In genomic region chr9:94681508-94681907, GRCh38 we compare ENCODE assay signal across 9 cellular contexts. TPM values are rescaled to one million over a fixed set of nuclear protein-coding genes. Genes with fewer than 3 reads are reported as not detected.
DNase-seq lines count a peak whose midpoint lies in the region; ATAC-seq, FAIRE-seq and TF ChIP-seq lines count a peak whose summit lies in the region.
"Had no signal": no experiment of that assay in that cellular context is flagged by ENCODE, and none has a peak within 500 bp of the region (broad histone marks: within the 10 kb centered on the region; RNA-seq: fewer than 3 reads in every experiment).

No MANE protein-coding gene starts in this region.

- H3K27me3 ChIP-seq in prostate gland (replicated peaks; ENCODE audit: insufficient read depth): no peaks in the 10 kb centered on the region
- no peaks in the 10 kb centered on the region for H3K27me3 ChIP-seq in aorta (ENCODE audit: control insufficient read depth in 1 of 2, insufficient read depth in 2 of 2, low read length in 1 of 2)

- intact Hi-C loops in left cardiac atrium (cut with DNase I): loop anchor here in 1 of 2 donors (1.0 to 5.0 kb wide), 2 partner anchors 96 to 450 kb away; no protein-coding TSS in a partner anchor
- intact Hi-C loops in prostate gland (cut with DNase I): loop anchor here (2.0 to 10.0 kb wide), 2 partner anchors 113 to 449 kb away; no protein-coding TSS in a partner anchor
- intact Hi-C loops in aorta (cut with DNase I): loop anchor here (5.0 kb wide), 4 partner anchors 91 to 451 kb away; no protein-coding TSS in a partner anchor

- TF ChIP-seq POLR2A in GM12892 (IDR thresholded peaks at IDR 0.05; ENCODE audit: low read depth, low read length): no peak
- no peak for TF ChIP-seq POLR2A in prostate gland (IDR thresholded peaks at IDR 0.05)

- H3K9me3 ChIP-seq in prostate gland (no peaks in the 10 kb centered on the region), aorta (ENCODE audit: control insufficient read depth, low read length) (no peaks in the 10 kb centered on the region)

- no peaks in the 10 kb centered on the region for H3K4me1 ChIP-seq in prostate gland (replicated peaks)
- H3K4me1 ChIP-seq in aorta (ENCODE audit: control insufficient read depth in 1 of 2, insufficient read depth in 2 of 2, low read length in 2 of 2): no peaks in the 10 kb centered on the region

- peak; percentile 80 for TF ChIP-seq CTCF in 22Rv1 (IDR thresholded peaks at IDR 0.05)
- peak in 3 of 4 experiments; percentile 72 to 82 (median 80) for TF ChIP-seq CTCF in prostate gland (IDR thresholded peaks at IDR 0.05)

- H3K4me3 Mint-ChIP-seq in T-cell: no peak overlapping the region
- H3K4me3 Mint-ChIP-seq: stimulated activated naive CD8-positive, alpha-beta T cell treated with anti-CD3 and anti-CD28 coated beads, Interleukin-15, Interleukin-2, amounts not matched to agents 100 ng/mL and 50 ng/mL, for 24 hours had no signal

- no peak overlapping the region for H3K27ac Mint-ChIP-seq in T-cell
- H3K27ac Mint-ChIP-seq: stimulated activated naive CD8-positive, alpha-beta T cell treated with anti-CD3 and anti-CD28 coated beads, Interleukin-15, Interleukin-2, amounts not matched to agents 100 ng/mL and 50 ng/mL, for 24 hours had no signal

- peak; percentile 82 for FAIRE-seq in GM12892 (lab: Jason Lieb, UNC)

- H3K36me3 Mint-ChIP-seq in T-cell: no peaks in the 10 kb centered on the region

- H3K4me3 ChIP-seq in prostate gland: no peak overlapping the region
- H3K4me3 ChIP-seq in aorta (ENCODE audit: low read length in 2 of 2): no peak overlapping the region

- no peaks in the 10 kb centered on the region for H3K36me3 ChIP-seq in prostate gland
- H3K36me3 ChIP-seq in aorta (ENCODE audit: control insufficient read depth in 1 of 2, insufficient read depth in 2 of 2, low read length in 1 of 2): no peaks in the 10 kb centered on the region

- H3K9me3 Mint-ChIP-seq in T-cell: no peaks in the 10 kb centered on the region
- H3K9me3 Mint-ChIP-seq: stimulated activated naive CD8-positive, alpha-beta T cell treated with anti-CD3 and anti-CD28 coated beads, Interleukin-15, Interleukin-2, amounts not matched to agents 100 ng/mL and 50 ng/mL, for 24 hours had no signal

- H3K27ac ChIP-seq in 22Rv1 (no peak overlapping the region), prostate gland (no peak overlapping the region), aorta (ENCODE audit: low read depth in 1 of 2, low read length in 2 of 2) (peak overlapping the region in 1 of 2 donors; percentile 68)

- H3K27me3 Mint-ChIP-seq in T-cell: peaks cover 11 to 19% of the 10 kb centered on the region in 2 donors

- peak; percentile 37 for DNase-seq in GM12892 (ENCODE audit: insufficient read length)
- peak; percentile 82 for DNase-seq in NAMALWA (ENCODE audit: low spot score)
- DNase-seq in T-cell: peak; percentile 13 to 65 (median 48)
- peak; percentile 78 for DNase-seq in amniotic stem cell (lab: John Stamatoyannopoulos, UW)
- peak; percentile 84 for DNase-seq in left cardiac atrium
- peak; percentile 70 for DNase-seq in prostate gland (ENCODE audit: low spot score)
- DNase-seq in aorta: peak; percentile 86 to 90

- peaks cover 0 to 4% (median 0%) of the 10 kb centered on the region in 3 donors for H3K4me1 Mint-ChIP-seq in T-cell

- ATAC-seq in T-cell (replicated peaks in 1 of 4): peak; percentile 78 to 85 (median 82)
- peak; percentile 96 to 99 for ATAC-seq in left cardiac atrium
- ATAC-seq in aorta (ENCODE audit: low FRiP score): peak; percentile 95

- POLR2A ChIA-PET in T-cell (lab: Charles Lee): interaction anchor here in 1 of 2 donors (0.6 kb wide), 1 partner anchor 12 kb away, joined by 11 read pairs; no protein-coding TSS in a partner anchor

- WGBS in prostate gland: 4% methylated on average over 7 of the region's 7 CpGs
- WGBS in aorta, 2 donors: 0 to 1% methylated on average over 7 of the region's 7 CpGs

- CTCF ChIA-PET in T-cell (lab: Charles Lee): interaction anchor here (0.6 to 4.3 kb wide), 17 partner anchors 9 to 1537 kb away, joined by 3 to 124 read pairs (median 5); no protein-coding TSS in a partner anchor

RNA-seq across cellular contexts. Expression of gene FBP1, which starts 42.2 kb away (rescaled TPM):
- not detected for polyA plus RNA-seq in GM12892 (2012; ENCODE audit: missing spikeins)
- total RNA-seq in T-cell (1 to 10 TPM; 3.5 to 6.6 (median 3.8) TPM), left cardiac atrium (1 to 10 TPM; 3.4 to 3.5 TPM), prostate gland (10 to 100 TPM; 19.5 to 41.4 TPM), aorta (1 to 10 TPM; 4.7 to 6.6 TPM)
- polyA plus RNA-seq in aorta: 10 to 100 TPM in 1 of 2 donors, 1 to 10 TPM in 1; 2.0 to 87.4 TPM

RNA-seq across cellular contexts. Expression of gene AOPEP, which starts 45.0 kb away (rescaled TPM):
- polyA plus RNA-seq in GM12892 (2012; ENCODE audit: missing spikeins): 4.3 TPM
- total RNA-seq in T-cell (10 to 100 TPM; 10.4 to 14.8 (median 11.3) TPM), left cardiac atrium (100 to 1,000 TPM; 128 to 132 TPM), prostate gland (100 to 1,000 TPM; 107 to 188 TPM), aorta (100 to 1,000 TPM; 270 to 299 TPM)
- polyA plus RNA-seq in aorta: 100 to 1,000 TPM; 210 to 311 TPM

Comparison
In these comparisons a context has a peak if more than half of its experiments do, and no peak if none do; other contexts are left out.
1. DNase-seq: peak in every context shown above with its lines; median percentile 88 in aorta; 84 in left cardiac atrium; 82 in NAMALWA; 78 in amniotic stem cell; 70 in prostate gland; 48 in T-cell; 37 in GM12892.
2. RNA of gene AOPEP, which starts 45.0 kb away (total RNA-seq): 270 to 299 TPM in aorta, 107 to 188 TPM in prostate gland and 128 to 132 TPM in left cardiac atrium; 10.4 to 14.8 TPM in T-cell; every median in the first group is over 4 times any median in the second.
3. Peak in every context shown above with its lines, with median percentiles within 50 percentile points of each other: ATAC-seq.